15 cellular contexts compared by ENCODE assay signal in the genomic region with DNA sequence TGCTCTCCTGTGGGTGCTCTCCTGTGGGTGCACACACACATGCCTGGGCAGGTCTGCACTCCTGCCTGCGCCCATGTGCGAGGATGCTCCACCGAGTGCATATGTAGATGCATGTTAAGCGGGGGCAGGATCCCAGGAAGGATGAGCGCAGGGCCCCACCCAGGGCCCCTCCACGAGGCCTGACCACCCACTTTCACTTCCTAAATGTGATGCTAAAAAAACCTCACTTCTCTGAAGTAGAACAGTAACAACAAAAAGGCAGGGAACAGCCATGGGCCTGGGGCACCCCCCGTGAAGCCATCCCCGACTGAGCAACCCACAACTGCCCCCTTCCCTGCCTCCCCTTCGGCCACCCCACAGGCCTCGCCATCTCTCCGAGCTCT. TPM values are rescaled to one million over a fixed set of nuclear protein-coding genes. Genes with fewer than 3 reads are reported as not detected.
DNase-seq lines count a peak whose midpoint lies in the region; ATAC-seq and TF ChIP-seq lines count a peak whose summit lies in the region.
"Had no signal": no experiment of that assay in that cellular context is flagged by ENCODE, and none has a peak within 500 bp of the region (broad histone marks: within the 10 kb centered on the region; RNA-seq: fewer than 3 reads in every experiment).

No MANE protein-coding gene starts in this region.

- H3K27me3 ChIP-seq in BLaER1 = no peaks in the 10 kb centered on the region
- H3K27me3 ChIP-seq: gastroesophageal sphincter, SJCRH30 had no signal

- peak; percentile 47 for ATAC-seq in GM18868 (IDR thresholded peaks at IDR 0.05; ENCODE audit: unreplicated experiment)
- peak; percentile 27 for ATAC-seq in HG03442 (IDR thresholded peaks at IDR 0.05; ENCODE audit: unreplicated experiment)
- ATAC-seq: activated T-cell treated with anti-CD3 and anti-CD28 coated beads, Interleukin-2, amount 50 U/mL, for 4 hours; gastroesophageal sphincter had no signal

- peaks cover 40% of the 10 kb centered on the region for H3K36me3 ChIP-seq in BLaER1

- peaks cover 18% of the 10 kb centered on the region for H3K4me1 Mint-ChIP-seq in brain

- H3K4me1 ChIP-seq in BLaER1 = peaks cover 88% of the 10 kb centered on the region
- H3K4me1 ChIP-seq: SJCRH30 had no signal

- peaks cover 29% of the 10 kb centered on the region for H4K20me1 ChIP-seq in BLaER1

- no peak overlapping the region for H3K4me3 Mint-ChIP-seq in brain
- H3K4me3 Mint-ChIP-seq: activated T-cell treated with anti-CD3 and anti-CD28 coated beads, Interleukin-2, amount 50 U/mL, for 4 hours had no signal

- H3K9ac ChIP-seq in BLaER1 = peak overlapping the region; percentile 53; the same call in 1 of the 2 replicates

- DNase-seq in AG08396 (ENCODE audit: low spot score) = no peak
- no peak for DNase-seq in NCI-H2196 (lab: John Stamatoyannopoulos, UW; ENCODE audit: unreplicated experiment)
- no peak for DNase-seq in RKO (ENCODE audit: low spot score)
- no peak for DNase-seq in G401 (ENCODE audit: low spot score)
- DNase-seq: activated CD4-positive, CD25-positive, alpha-beta regulatory T cell treated with anti-CD3 and anti-CD28 coated beads, Interleukin-2, amount 50 U/mL, for 72 hours; activated T-cell treated with anti-CD3 and anti-CD28 coated beads, Interleukin-2, amount 50 U/mL, for 4 hours; DMS79 treated with DMSO at 0.1 percent for 48 hours; NCI-H345; SJCRH30 had no signal

- H3K4me3 ChIP-seq in BLaER1 = peak overlapping the region; percentile 26; the same call in 1 of the 2 replicates
- H3K4me3 ChIP-seq: gastroesophageal sphincter, SJCRH30 had no signal

- H3K9me3 Mint-ChIP-seq in brain = peaks cover 0 to 2% (median 0%) of the 10 kb centered on the region in 5 experiments
- H3K9me3 Mint-ChIP-seq: activated T-cell treated with anti-CD3 and anti-CD28 coated beads, Interleukin-2, amount 50 U/mL, for 4 hours had no signal

- H3K27ac Mint-ChIP-seq in brain = peak overlapping the region in 4 of 5 experiments; percentile 52 to 89 (median 68)

- no peak for TF ChIP-seq CTCF in brain (conservative IDR thresholded peaks at IDR 0.05)

- peak overlapping the region; percentile 89 for H3K4me2 ChIP-seq in BLaER1

- peak overlapping the region; percentile 37; the same call in 1 of the 2 replicates for H3K27ac ChIP-seq in BLaER1
- H3K27ac ChIP-seq: gastroesophageal sphincter, SJCRH30 had no signal

- H3K36me3 Mint-ChIP-seq in brain = peaks cover 21% of the 10 kb centered on the region

- in situ Hi-C loops in G401 (cut with HindIII; ENCODE audit: low sequenced_read_pairs) = loop anchor here (25.0 kb wide), 1 partner anchor 226 kb away; no protein-coding TSS in a partner anchor

- no peaks in the 10 kb centered on the region for H3K27me3 Mint-ChIP-seq in brain

- no peaks in the 10 kb centered on the region for H3K9me3 ChIP-seq in BLaER1
- H3K9me3 ChIP-seq: gastroesophageal sphincter, SJCRH30 had no signal

RNA-seq across cellular contexts. Expression of gene SARDH, which starts 48.2 kb away (rescaled TPM):
- 4.7 TPM for polyA plus RNA-seq in brain (ENCODE audit: insufficient read depth, low read depth, low replicate concordance)
- 13.2 and 17.3 TPM in 2 replicates for total RNA-seq in G401 (2014; rRNA removed; shearing (Covaris generic))
- polyA plus RNA-seq: neural cell had no signal
